Comparison of ENCODE assay signal across 8 cellular contexts in genomic region chr7:83410989-83411591, GRCh38.
DNase-seq lines count a peak whose midpoint lies in the region; ATAC-seq and TF ChIP-seq lines count a peak whose summit lies in the region.

No MANE protein-coding gene starts in this region.

- WGBS in thyroid gland, 2 donors: 32 to 34% methylated on average over 3 of the region's 3 CpGs

- H3K36me3 Mint-ChIP-seq in glutamatergic neuron (ENCODE audit: unreplicated experiment): no peaks in the 10 kb centered on the region

- H3K4me3 ChIP-seq in BE2C (ENCODE audit: low read depth, low read length) (no peak overlapping the region), thyroid gland (replicated peaks in 1 of 3) (no peak overlapping the region)

- intact Hi-C loops in thyroid gland (cut with DNase I): no loop called here

- TF ChIP-seq POLR2A in thyroid gland (IDR thresholded peaks at IDR 0.05): no peak

- H3K27ac Mint-ChIP-seq in glutamatergic neuron (ENCODE audit: unreplicated experiment): no peak overlapping the region

- H3K4me1 Mint-ChIP-seq in glutamatergic neuron (ENCODE audit: low read depth, unreplicated experiment): peaks cover 12% of the 10 kb centered on the region

- peak; percentile 75 for TF ChIP-seq CTCF in BE2C (IDR thresholded peaks at IDR 0.05; ENCODE audit: low read depth, low read length)
- TF ChIP-seq CTCF in glutamatergic neuron (IDR thresholded peaks at IDR 0.05; ENCODE audit: partially characterized antibody, unreplicated experiment): peak; percentile 75
- peak in 4 of 6 experiments; percentile 45 to 68 (median 62) for TF ChIP-seq CTCF in thyroid gland (IDR thresholded peaks at IDR 0.05)

- H3K9me3 ChIP-seq in BE2C: no peaks in the 10 kb centered on the region
- H3K9me3 ChIP-seq in thyroid gland: no peaks in the 10 kb centered on the region

- no peaks in the 10 kb centered on the region for H3K36me3 ChIP-seq in BE2C
- no peaks in the 10 kb centered on the region for H3K36me3 ChIP-seq in thyroid gland

- H3K9me3 Mint-ChIP-seq in glutamatergic neuron (ENCODE audit: unreplicated experiment): no peaks in the 10 kb centered on the region

- no peaks in the 10 kb centered on the region for H3K27me3 ChIP-seq in BE2C
- no peaks in the 10 kb centered on the region for H3K27me3 ChIP-seq in thyroid gland

- no peaks in the 10 kb centered on the region for H3K27me3 Mint-ChIP-seq in glutamatergic neuron (ENCODE audit: unreplicated experiment)

- H3K4me1 ChIP-seq in BE2C (peaks cover 30% of the 10 kb centered on the region), thyroid gland (no peaks in the 10 kb centered on the region)

- H3K4me3 Mint-ChIP-seq in glutamatergic neuron (ENCODE audit: unreplicated experiment): no peak overlapping the region

- DNase-seq in BE2C: peak; percentile 55
- DNase-seq in NCI-H1048 (lab: John Stamatoyannopoulos, UW): peak; percentile 11
- peak; percentile 71 for DNase-seq in SW480 (ENCODE audit: low spot score)
- DNase-seq in glutamatergic neuron: no peak
- peak; percentile 11 to 32 for DNase-seq in thyroid gland
- no peak for DNase-seq in germinal center (ENCODE audit: low spot score)

- ATAC-seq in GM18873 (IDR thresholded peaks at IDR 0.05; ENCODE audit: low FRiP score, unreplicated experiment) (peak; percentile 67), GM19467 (IDR thresholded peaks at IDR 0.05; ENCODE audit: unreplicated experiment) (no peak)

- no peak overlapping the region for H3K27ac ChIP-seq in thyroid gland

Comparison
In these comparisons a context has a peak if more than half of its experiments do, and no peak if none do; other contexts are left out.
1. DNase-seq: peak in BE2C (single experiment), NCI-H1048 (single experiment), SW480 (single experiment) and thyroid gland (2 of 2); none in glutamatergic neuron (single experiment) and germinal center (single experiment).
2. Peak in every context shown above with its lines, with median percentiles within 50 percentile points of each other: CTCF ChIP-seq.